8 cellular contexts compared by ENCODE assay signal in genomic region chr22:38870791-38871359, GRCh38. TPM values are rescaled to one million over a fixed set of nuclear protein-coding genes. Genes with fewer than 3 reads are reported as not detected.
DNase-seq lines count a peak whose midpoint lies in the region; ATAC-seq and TF ChIP-seq lines count a peak whose summit lies in the region.

No MANE protein-coding gene starts in this region.

- H3K36me3 ChIP-seq in BJ (ENCODE audit: control insufficient read depth, insufficient read depth, low read length) = peaks cover 9% of the 10 kb centered on the region
- H3K36me3 ChIP-seq in MM.1S (replicated peaks; ENCODE audit: insufficient read depth, low read length) = peaks cover 10% of the 10 kb centered on the region
- no peaks in the 10 kb centered on the region for H3K36me3 ChIP-seq in neural progenitor cell

- H3F3A ChIP-seq in MM.1S (ENCODE audit: insufficient read depth, low read length) = peaks cover 36% of the 10 kb centered on the region
- peaks cover 14% of the 10 kb centered on the region for H3F3A ChIP-seq in neural progenitor cell (ENCODE audit: low read depth)

- no peaks in the 10 kb centered on the region for H3K27me3 ChIP-seq in BJ (ENCODE audit: control insufficient read depth, insufficient read depth, low read length)
- H3K27me3 ChIP-seq in MM.1S (replicated peaks; ENCODE audit: insufficient read depth, low read length) = no peaks in the 10 kb centered on the region
- H3K27me3 ChIP-seq in neural progenitor cell = no peaks in the 10 kb centered on the region

- peak overlapping the region; percentile 94 to 96 for H3K4me3 Mint-ChIP-seq in effector memory CD8-positive, alpha-beta T cell
- peak overlapping the region; percentile 93 for H3K4me3 Mint-ChIP-seq in neural progenitor cell

- peaks cover 49 to 57% of the 10 kb centered on the region in 2 donors for H3K4me1 Mint-ChIP-seq in effector memory CD8-positive, alpha-beta T cell (ENCODE audit: low read depth in 2 of 2)
- peaks cover 44% of the 10 kb centered on the region for H3K4me1 Mint-ChIP-seq in neural progenitor cell

- no peak for DNase-seq in BJ (ENCODE audit: low read depth)
- DNase-seq in MM.1S = no peak
- no peak for DNase-seq in effector memory CD8-positive, alpha-beta T cell
- DNase-seq in neural progenitor cell (ENCODE audit: low spot score) = peak; percentile 50
- no peak for DNase-seq in SKM-1 (lab: John Stamatoyannopoulos, UW; ENCODE audit: unreplicated experiment)
- no peak for DNase-seq in DMS153 treated with DMSO at 0.1 percent for 48 hours (lab: John Stamatoyannopoulos, UW; ENCODE audit: unreplicated experiment)
- DNase-seq in GDM1 (lab: John Stamatoyannopoulos, UW) = no peak
- no peak for DNase-seq in NCI-H187 (lab: John Stamatoyannopoulos, UW)

- H4K20me1 ChIP-seq in MM.1S (ENCODE audit: insufficient read depth, low read length) = peaks cover 11% of the 10 kb centered on the region; the same call in 1 of the 2 replicates
- peaks cover 52% of the 10 kb centered on the region for H4K20me1 ChIP-seq in neural progenitor cell (ENCODE audit: low read depth)

- H3K27me3 Mint-ChIP-seq in effector memory CD8-positive, alpha-beta T cell = no peaks in the 10 kb centered on the region
- peaks cover 5% of the 10 kb centered on the region for H3K27me3 Mint-ChIP-seq in neural progenitor cell (ENCODE audit: insufficient read depth, low read depth)

- H3K27ac Mint-ChIP-seq in effector memory CD8-positive, alpha-beta T cell = peak overlapping the region; percentile 77 to 85
- no peak overlapping the region for H3K27ac Mint-ChIP-seq in neural progenitor cell

- H3K9me3 ChIP-seq in MM.1S (replicated peaks; ENCODE audit: insufficient read depth, low read length) (no peaks in the 10 kb centered on the region), neural progenitor cell (ENCODE audit: low read depth) (no peaks in the 10 kb centered on the region)

- H3K27ac ChIP-seq in MM.1S (ENCODE audit: low read length) (peak overlapping the region; percentile 80; the same call in 1 of the 2 replicates), neural progenitor cell (no peak overlapping the region)

- POLR2A ChIA-PET in BJ (lab: Charles Lee) = no interaction called here

- H3K4me2 ChIP-seq in MM.1S (ENCODE audit: low read depth, low read length) (peak overlapping the region; percentile 99), neural progenitor cell (peak overlapping the region; percentile 90)

- no peaks in the 10 kb centered on the region for H3K9me2 ChIP-seq in MM.1S (replicated peaks; ENCODE audit: insufficient read depth, low read length)

- H3K79me2 ChIP-seq in MM.1S (ENCODE audit: low read length) (peaks cover 53% of the 10 kb centered on the region), neural progenitor cell (ENCODE audit: low read depth) (peaks cover 34% of the 10 kb centered on the region)

- TF ChIP-seq CTCF in BJ (IDR thresholded peaks at IDR 0.05; ENCODE audit: insufficient read depth, low read depth, low read length) = no peak
- no peak for TF ChIP-seq CTCF in MM.1S (IDR thresholded peaks at IDR 0.05; ENCODE audit: low read length)
- no peak for TF ChIP-seq CTCF in neural progenitor cell (IDR thresholded peaks at IDR 0.05)

- peaks cover 30% of the 10 kb centered on the region for H3K4me1 ChIP-seq in MM.1S (ENCODE audit: low read length)
- peaks cover 24% of the 10 kb centered on the region for H3K4me1 ChIP-seq in neural progenitor cell

- H3K4me3 ChIP-seq in BJ (ENCODE audit: low read depth, low read length) (peak overlapping the region; percentile 72), MM.1S (ENCODE audit: low read length) (peak overlapping the region; percentile 93), neural progenitor cell (peak overlapping the region; percentile 94)

- CTCF ChIA-PET in BJ (lab: Yijun Ruan, JAX) = interaction anchor here (0.6 to 6.7 kb wide), 36 partner anchors 9 to 661 kb away, joined by 3 to 136 read pairs (median 5); partner anchors contain the start of gene NPTXR

- no peak overlapping the region for H2AFZ ChIP-seq in MM.1S (ENCODE audit: low read length)
- no peak overlapping the region for H2AFZ ChIP-seq in neural progenitor cell (replicated peaks)

- no peaks in the 10 kb centered on the region for H3K9me3 Mint-ChIP-seq in effector memory CD8-positive, alpha-beta T cell
- no peaks in the 10 kb centered on the region for H3K9me3 Mint-ChIP-seq in neural progenitor cell

- peaks cover 27% of the 10 kb centered on the region for H3K36me3 Mint-ChIP-seq in effector memory CD8-positive, alpha-beta T cell (ENCODE audit: insufficient read depth)
- H3K36me3 Mint-ChIP-seq in neural progenitor cell = peaks cover 2% of the 10 kb centered on the region

- H3K9ac ChIP-seq in MM.1S (ENCODE audit: low read length) (peak overlapping the region; percentile 95), neural progenitor cell (no peak overlapping the region)

- no peak for ATAC-seq in effector memory CD8-positive, alpha-beta T cell (replicated peaks)

RNA-seq across cellular contexts. Expression of gene CBX6, which starts 1.1 kb away (rescaled TPM):
- 15.4 and 21.9 TPM in 2 replicates for polyA plus RNA-seq in BJ (2011; rRNA removed)
- polyA minus RNA-seq in BJ (2011; rRNA and poly(A)+ RNA removed) = 61.1 and 63.9 TPM in 2 replicates
- 14.0 and 29.7 TPM in 2 replicates for total RNA-seq in neural progenitor cell (ENCODE audit: low replicate concordance)

RNA-seq across cellular contexts. Expression of gene NPTXR, which starts 27.0 kb away (rescaled TPM):
- polyA plus RNA-seq in BJ (2011; rRNA removed) = 1.4 and 2.5 TPM in 2 replicates
- polyA minus RNA-seq in BJ (2011; rRNA and poly(A)+ RNA removed) = 2.5 and 3.6 TPM in 2 replicates
- total RNA-seq in neural progenitor cell (ENCODE audit: low replicate concordance) = 0.99 and 2.5 TPM in 2 replicates
